In genomic region chr6:73391735-73392134, GRCh38 we compare ENCODE assay signal across 1 cellular context.
TF ChIP-seq lines count a peak whose summit lies in the region.

No MANE protein-coding gene starts in this region.

TF ChIP-seq in K562, 482 proteins besides CTCF, POLR2A, EP300 and RAD21:
- TF ChIP-seq STAT5B (CRISPR knock-in tag; IDR thresholded peaks at IDR 0.05) (no peak), ZNF644 (tag; IDR thresholded peaks at IDR 0.05; ENCODE audit: low read depth) (no peak), ATF1 (CRISPR knock-in tag; IDR thresholded peaks at IDR 0.05) (no peak), ATF1 (tag; IDR thresholded peaks at IDR 0.05) (no peak), RBBP5 (IDR thresholded peaks at IDR 0.05; ENCODE audit: borderline replicate concordance, insufficient read depth, low read length, poor library complexity, severe bottlenecking) (no peak), VEZF1 (CRISPR knock-in tag; IDR thresholded peaks at IDR 0.05) (no peak), MCM3 (IDR thresholded peaks at IDR 0.05) (no peak), ZBTB17 (CRISPR knock-in tag; IDR thresholded peaks at IDR 0.05) (no peak), ELK1 (CRISPR knock-in tag; IDR thresholded peaks at IDR 0.05) (no peak), CREB3 (tag; conservative IDR thresholded peaks at IDR 0.05; ENCODE audit: low read depth) (no peak), ZHX1 (conservative IDR thresholded peaks at IDR 0.05; ENCODE audit: low read length) (no peak), ZNF431 (CRISPR knock-in tag; IDR thresholded peaks at IDR 0.05) (no peak), PREB (CRISPR knock-in tag; IDR thresholded peaks at IDR 0.05) (no peak), NR2C2 (CRISPR knock-in tag; IDR thresholded peaks at IDR 0.05) (no peak), NR2C2 (tag; IDR thresholded peaks at IDR 0.05) (no peak), SIN3A (IDR thresholded peaks at IDR 0.05; ENCODE audit: borderline replicate concordance in 2 of 2, control insufficient read depth in 1 of 2, low read depth in 2 of 2, low read length in 2 of 2) (no peak), SREBF2 (CRISPR knock-in tag; IDR thresholded peaks at IDR 0.05) (no peak), CHD7 (IDR thresholded peaks at IDR 0.05; ENCODE audit: low read depth, low read length) (no peak), FOXM1 (IDR thresholded peaks at IDR 0.05; ENCODE audit: low read depth) (no peak), FOXM1 (CRISPR knock-in tag; IDR thresholded peaks at IDR 0.05; ENCODE audit: low read depth) (no peak), SMARCC2 (IDR thresholded peaks at IDR 0.05; ENCODE audit: low read depth) (no peak), ZBTB1 (CRISPR knock-in tag; IDR thresholded peaks at IDR 0.05; ENCODE audit: borderline replicate concordance, low read depth) (no peak), CBX8 (IDR thresholded peaks at IDR 0.05; ENCODE audit: borderline replicate concordance, extremely low read depth, low read depth, low read length, poor library complexity, severe bottlenecking) (no peak)
